17 cellular contexts compared by ENCODE assay signal in genomic region chr3:31039145-31039544, GRCh38.
"Had no signal": no experiment of that assay in that cellular context is flagged by ENCODE, and none has a peak within 500 bp of the region (broad histone marks: within the 10 kb centered on the region; RNA-seq: fewer than 3 reads in every experiment).

No MANE protein-coding gene starts in this region.

- ATAC-seq: T-cell had no signal

- H3K36me3 ChIP-seq: adrenal gland, esophagus muscularis mucosa, heart left ventricle, left ventricle myocardium inferior, ovary, stomach, thoracic aorta had no signal

- H3K4me1 ChIP-seq: adrenal gland, left ventricle myocardium inferior, stomach had no signal

- DNase-seq: activated CD4-positive, alpha-beta T cell treated with anti-CD3 and anti-CD28 coated beads for 4 hours; activated CD8-positive, alpha-beta memory T cell treated with anti-CD3 and anti-CD28 coated beads for 24 hours; activated naive CD4-positive, alpha-beta T cell treated with anti-CD3 and anti-CD28 coated beads, Interleukin-2, amount 10 ng/mL, durations not matched to agents 7 days and 5 days; activated T-cell treated with anti-CD3 and anti-CD28 coated beads for 4 hours; adrenal gland; endodermal cell; foreskin fibroblast; heart left ventricle; left ventricle myocardium inferior; mesenchymal stem cell; ovary; stimulated activated CD4-positive, alpha-beta T cell treated with anti-CD3 and anti-CD28 coated beads, Interleukin-4, amount 100 ng/mL, for 24 hours; stomach; T-cell; T1000 had no signal

- H3K9me3 ChIP-seq: adrenal gland, ovary had no signal

- H3K27ac ChIP-seq: adrenal gland, esophagus muscularis mucosa, heart left ventricle, left ventricle myocardium inferior, ovary, stomach, thoracic aorta had no signal

- H3K27me3 ChIP-seq: adrenal gland, esophagus muscularis mucosa, heart left ventricle, ovary, stomach had no signal

- H3K4me3 ChIP-seq: adrenal gland, esophagus muscularis mucosa, heart left ventricle, left ventricle myocardium inferior, ovary, stomach, thoracic aorta had no signal
